29 cellular contexts compared by ENCODE assay signal in the genomic region with DNA sequence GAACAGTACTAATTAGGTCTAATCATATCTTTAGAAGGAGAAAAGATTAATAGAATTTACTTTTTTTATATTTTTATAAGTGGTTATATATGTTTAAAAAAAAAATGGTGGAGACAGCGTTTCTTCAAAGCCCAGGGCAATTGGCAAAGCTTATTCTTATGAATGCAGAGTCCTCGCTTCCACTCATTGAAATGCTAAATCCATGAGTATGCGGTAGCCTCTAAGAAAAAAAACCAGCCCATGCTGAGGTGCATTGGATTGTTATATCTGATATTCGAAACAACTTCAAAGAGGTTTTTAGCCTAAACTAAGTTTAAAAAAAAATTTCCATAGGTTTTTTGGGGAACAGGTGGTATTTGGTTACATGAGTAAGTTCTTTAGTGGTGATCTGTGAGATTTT.
"Had no signal": no experiment of that assay in that cellular context is flagged by ENCODE, and none has a peak within 500 bp of the region (broad histone marks: within the 10 kb centered on the region; RNA-seq: fewer than 3 reads in every experiment).

No MANE protein-coding gene starts in this region.

- H3K79me2 ChIP-seq: parathyroid adenoma had no signal

- DNase-seq: naive thymus-derived CD4-positive, alpha-beta T cell; natural killer cell; occipital lobe; ovary; posterior cingulate gyrus; psoas muscle; right cardiac atrium; right lobe of liver; sigmoid colon; small intestine; stimulated activated CD4-positive, alpha-beta T cell treated with anti-CD3 and anti-CD28 coated beads, Interleukin-15, amount 100 ng/mL, for 24 hours; stimulated activated CD4-positive, alpha-beta T cell treated with anti-CD3 and anti-CD28 coated beads, Interleukin-2, amount 100 ng/mL, for 24 hours; stimulated activated CD4-positive, alpha-beta T cell treated with anti-CD3 and anti-CD28 coated beads, Interleukin-2, amount 100 ng/mL, for 48 hours; stimulated activated CD4-positive, alpha-beta T cell treated with anti-CD3 and anti-CD28 coated beads, Interleukin-4, amount 100 ng/mL, for 24 hours; stimulated activated naive CD4-positive, alpha-beta T cell; stimulated activated naive CD8-positive, alpha-beta T cell treated with anti-CD3 and anti-CD28 coated beads, Interleukin-15, amount 100 ng/mL, for 72 hours; stimulated activated naive CD8-positive, alpha-beta T cell treated with anti-CD3 and anti-CD28 coated beads, Interleukin-15, Interleukin-2, amounts not matched to agents 100 U/mL and 50 U/mL, for 24 hours; substantia nigra; testis; tibial artery; transverse colon had no signal

- H3K9me3 ChIP-seq: ovary, psoas muscle, right lobe of liver, sigmoid colon, suprapubic skin, testis, tibial artery, transverse colon, vagina had no signal

- H3K27me3 Mint-ChIP-seq: progenitor cell of endocrine pancreas; stimulated activated memory B cell treated with anti-CD40 and anti-IgM and Interleukin-4, amounts not matched to agents 10 μg/mL and 1 μg/mL and 100 μg/mL, for 72 hours; stimulated activated naive CD8-positive, alpha-beta T cell treated with anti-CD3 and anti-CD28 coated beads, Interleukin-15, amount 100 ng/mL, for 72 hours; type B pancreatic cell had no signal

- H3K4me1 Mint-ChIP-seq: naive thymus-derived CD4-positive, alpha-beta T cell; natural killer cell; nephron; neural progenitor cell; stimulated activated memory B cell treated with anti-CD40 and anti-IgM and Interleukin-4, amounts not matched to agents 10 μg/mL and 1 μg/mL and 100 μg/mL, for 72 hours; stimulated activated naive CD8-positive, alpha-beta T cell treated with anti-CD3 and anti-CD28 coated beads, Interleukin-15, amount 100 ng/mL, for 72 hours had no signal

- H3K9me3 Mint-ChIP-seq: nephron; neural progenitor cell; stimulated activated naive CD8-positive, alpha-beta T cell treated with anti-CD3 and anti-CD28 coated beads, Interleukin-15, amount 100 ng/mL, for 72 hours had no signal

- H3K9ac ChIP-seq: neural progenitor cell, parathyroid adenoma had no signal

- ATAC-seq: naive thymus-derived CD4-positive, alpha-beta T cell; natural killer cell; psoas muscle; right cardiac atrium; right lobe of liver; stimulated activated memory B cell treated with anti-CD40 and anti-IgM and Interleukin-4, amounts not matched to agents 10 μg/mL and 1 μg/mL and 100 μg/mL, for 72 hours; stimulated activated naive CD8-positive, alpha-beta T cell treated with anti-CD3 and anti-CD28 coated beads, Interleukin-15, amount 100 ng/mL, for 72 hours; stimulated activated naive CD8-positive, alpha-beta T cell treated with anti-CD3 and anti-CD28 coated beads, Interleukin-15, Interleukin-2, amounts not matched to agents 100 U/mL and 50 U/mL, for 24 hours had no signal

- H3K4me1 ChIP-seq: neural progenitor cell, parathyroid adenoma, psoas muscle, right lobe of liver, sigmoid colon, suprapubic skin, testis, tibial artery, transverse colon, vagina had no signal

- H3K27ac Mint-ChIP-seq: naive thymus-derived CD4-positive, alpha-beta T cell; natural killer cell; nephron; neural progenitor cell; progenitor cell of endocrine pancreas; stimulated activated memory B cell treated with anti-CD40 and anti-IgM and Interleukin-4, amounts not matched to agents 10 μg/mL and 1 μg/mL and 100 μg/mL, for 72 hours; stimulated activated naive CD8-positive, alpha-beta T cell treated with anti-CD3 and anti-CD28 coated beads, Interleukin-15, amount 100 ng/mL, for 72 hours; type B pancreatic cell had no signal

- H2AFZ ChIP-seq: neural progenitor cell, parathyroid adenoma had no signal

- H3K36me3 Mint-ChIP-seq: naive thymus-derived CD4-positive, alpha-beta T cell; natural killer cell; neural progenitor cell; stimulated activated memory B cell treated with anti-CD40 and anti-IgM and Interleukin-4, amounts not matched to agents 10 μg/mL and 1 μg/mL and 100 μg/mL, for 72 hours; type B pancreatic cell had no signal

- H3K36me3 ChIP-seq: neural progenitor cell, ovary, right lobe of liver, sigmoid colon, suprapubic skin, tibial artery, transverse colon, vagina had no signal

- H3K4me2 ChIP-seq: neural progenitor cell had no signal

- H3K27me3 ChIP-seq: neural progenitor cell, ovary, right lobe of liver, sigmoid colon, suprapubic skin, testis, tibial artery, transverse colon, vagina had no signal

- H3K27ac ChIP-seq: neural progenitor cell, ovary, parathyroid adenoma, psoas muscle, right lobe of liver, sigmoid colon, suprapubic skin, testis, tibial artery, transverse colon, vagina had no signal

- H3K4me3 Mint-ChIP-seq: naive thymus-derived CD4-positive, alpha-beta T cell; natural killer cell; nephron; neural progenitor cell; stimulated activated memory B cell treated with anti-CD40 and anti-IgM and Interleukin-4, amounts not matched to agents 10 μg/mL and 1 μg/mL and 100 μg/mL, for 72 hours; stimulated activated naive CD8-positive, alpha-beta T cell treated with anti-CD3 and anti-CD28 coated beads, Interleukin-15, amount 100 ng/mL, for 72 hours; type B pancreatic cell had no signal

- H3K4me3 ChIP-seq: neural progenitor cell, ovary, psoas muscle, right lobe of liver, sigmoid colon, suprapubic skin, testis, tibial artery, transverse colon, vagina had no signal
